22 cellular contexts compared by ENCODE assay signal in genomic region chr2:6557737-6558136, GRCh38.
DNase-seq lines count a peak whose midpoint lies in the region; ATAC-seq, FAIRE-seq and TF ChIP-seq lines count a peak whose summit lies in the region.
"Had no signal": no experiment of that assay in that cellular context is flagged by ENCODE, and none has a peak within 500 bp of the region (broad histone marks: within the 10 kb centered on the region; RNA-seq: fewer than 3 reads in every experiment).

No MANE protein-coding gene starts in this region.

- H3K36me3 ChIP-seq in pancreas (no peaks in the 10 kb centered on the region), thyroid gland (no peaks in the 10 kb centered on the region)
- H3K36me3 ChIP-seq: BE2C had no signal

- peak overlapping the region in 2 of 4 donors; percentile 31 to 33 for H3K27ac ChIP-seq in pancreas
- H3K27ac ChIP-seq in thyroid gland, result no peak overlapping the region
- H3K27ac ChIP-seq: HL-60 had no signal

- no peaks in the 10 kb centered on the region for H3K4me1 Mint-ChIP-seq in activated T-cell treated with anti-CD3 and anti-CD28 coated beads, Interleukin-2, amount 50 U/mL, for 72 hours (ENCODE audit: low read depth)
- H3K4me1 Mint-ChIP-seq: CD14-positive monocyte had no signal

- DNase-seq in DMS79 treated with DMSO at 0.1 percent for 48 hours (lab: John Stamatoyannopoulos, UW) (peak; percentile 19), epithelial cell of esophagus (ENCODE audit: low read depth) (peak; percentile 4), pancreas (no peak), thyroid gland (no peak), NCI-H1105 treated with DMSO at 0.1 percent for 48 hours (lab: John Stamatoyannopoulos, UW) (no peak)
- DNase-seq in stimulated activated CD4-positive, alpha-beta T cell treated with anti-CD3 and anti-CD28 coated beads, Interleukin-12 subunit alpha, Interleukin-12 subunit beta, amount 100 ng/mL, for 4 hours, result no peak
- no peak for DNase-seq in activated T-cell treated with anti-CD3 and anti-CD28 coated beads, Interleukin-2, amount 50 U/mL, for 72 hours
- DNase-seq: BE2C, GF-D8, HCEC 1CT, Karpas-422, NCI-H1105, NCI-H146, NCI-H1930, NCI-H2107, NCI-H524, NCI-H748 treated with DMSO at 0.1 percent for 48 hours had no signal

- no peak overlapping the region for H3K4me3 ChIP-seq in epithelial cell of esophagus (ENCODE audit: low read length)
- no peak overlapping the region for H3K4me3 ChIP-seq in pancreas
- H3K4me3 ChIP-seq in thyroid gland (replicated peaks in 1 of 3), result no peak overlapping the region

- H3K27me3 ChIP-seq in pancreas (no peaks in the 10 kb centered on the region), thyroid gland (no peaks in the 10 kb centered on the region)
- H3K27me3 ChIP-seq: BE2C had no signal

- peaks cover 8% of the 10 kb centered on the region for H3K27me3 Mint-ChIP-seq in activated T-cell treated with anti-CD3 and anti-CD28 coated beads, Interleukin-2, amount 50 U/mL, for 72 hours (ENCODE audit: low read depth)

- ATAC-seq in pancreas, result peak in 3 of 4 donors; percentile 38 to 59 (median 54)
- no peak for ATAC-seq in activated T-cell treated with anti-CD3 and anti-CD28 coated beads, Interleukin-2, amount 50 U/mL, for 72 hours (replicated peaks in 1 of 2)
- ATAC-seq: SK-N-SH treated with all-trans-retinoic acid at 6 μM for 48 hours had no signal

- H3K36me3 Mint-ChIP-seq in activated T-cell treated with anti-CD3 and anti-CD28 coated beads, Interleukin-2, amount 50 U/mL, for 72 hours (ENCODE audit: insufficient read depth in 2 of 2), result no peaks in the 10 kb centered on the region
- H3K36me3 Mint-ChIP-seq: CD14-positive monocyte had no signal

- H3K9me3 Mint-ChIP-seq in activated T-cell treated with anti-CD3 and anti-CD28 coated beads, Interleukin-2, amount 50 U/mL, for 72 hours, result no peaks in the 10 kb centered on the region

- no peak for TF ChIP-seq CTCF in epithelial cell of esophagus (IDR thresholded peaks at IDR 0.05; ENCODE audit: insufficient read depth, low read depth, low read length, missing control alignments)
- TF ChIP-seq CTCF in pancreas (IDR thresholded peaks at IDR 0.05), result no peak
- TF ChIP-seq CTCF in thyroid gland (IDR thresholded peaks at IDR 0.05), result no peak

- intact Hi-C loops in pancreas (cut with DNase I) (no loop called here), thyroid gland (cut with DNase I) (no loop called here)

- H3K9me3 ChIP-seq in pancreas (no peaks in the 10 kb centered on the region), thyroid gland (no peaks in the 10 kb centered on the region)
- H3K9me3 ChIP-seq: BE2C had no signal

- no peak overlapping the region for H3K27ac Mint-ChIP-seq in activated T-cell treated with anti-CD3 and anti-CD28 coated beads, Interleukin-2, amount 50 U/mL, for 72 hours
- H3K27ac Mint-ChIP-seq: CD14-positive monocyte had no signal

- no peak overlapping the region for H3K4me3 Mint-ChIP-seq in activated T-cell treated with anti-CD3 and anti-CD28 coated beads, Interleukin-2, amount 50 U/mL, for 72 hours
- H3K4me3 Mint-ChIP-seq: CD14-positive monocyte had no signal

- FAIRE-seq in pancreas (lab: Jason Lieb, UNC), result no peak
- FAIRE-seq: GM12891, RCC 7860 had no signal

- TF ChIP-seq POLR2A in thyroid gland (IDR thresholded peaks at IDR 0.05), result no peak

- H3K4me1 ChIP-seq in pancreas (no peaks in the 10 kb centered on the region), thyroid gland (no peaks in the 10 kb centered on the region)

Comparison
In these comparisons a context has a peak if more than half of its experiments do, and no peak if none do; other contexts are left out.
1. DNase-seq: peak in DMS79 treated with DMSO at 0.1 percent for 48 hours (single experiment) and epithelial cell of esophagus (single experiment); none in pancreas (0 of 6), stimulated activated CD4-positive, alpha-beta T cell treated with anti-CD3 and anti-CD28 coated beads, Interleukin-12 subunit alpha, Interleukin-12 subunit beta, amount 100 ng/mL, for 4 hours (single experiment), thyroid gland (0 of 2), NCI-H1105 treated with DMSO at 0.1 percent for 48 hours (single experiment) and activated T-cell treated with anti-CD3 and anti-CD28 coated beads, Interleukin-2, amount 50 U/mL, for 72 hours (0 of 2).
2. ATAC-seq: peak in pancreas (3 of 4); none in activated T-cell treated with anti-CD3 and anti-CD28 coated beads, Interleukin-2, amount 50 U/mL, for 72 hours (0 of 2).